ENCODE assay signal across 19 cellular contexts in the genomic region with DNA sequence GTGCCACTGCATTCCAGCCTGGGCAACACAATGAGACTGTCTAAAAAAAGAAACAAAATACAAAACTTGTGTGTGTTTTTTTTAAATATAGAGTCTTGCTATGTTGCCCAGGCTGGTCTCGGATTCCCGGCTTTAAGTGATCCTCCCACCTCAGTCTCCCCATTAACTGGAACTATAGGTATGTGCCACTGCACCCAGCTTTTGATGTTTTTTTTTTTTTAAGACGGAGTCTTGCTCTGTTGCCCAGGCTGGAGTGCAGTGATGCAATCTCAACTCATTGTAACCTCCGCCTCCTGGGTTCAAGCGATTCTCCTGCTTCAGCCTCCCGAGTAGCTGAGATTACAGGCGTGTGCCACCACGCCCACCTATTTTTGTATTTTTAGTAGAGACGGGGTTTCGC. TPM values are rescaled to one million over a fixed set of nuclear protein-coding genes. Genes with fewer than 3 reads are reported as not detected.
DNase-seq lines count a peak whose midpoint lies in the region; ATAC-seq, FAIRE-seq and TF ChIP-seq lines count a peak whose summit lies in the region.
"Had no signal": no experiment of that assay in that cellular context is flagged by ENCODE, and none has a peak within 500 bp of the region (broad histone marks: within the 10 kb centered on the region; RNA-seq: fewer than 3 reads in every experiment).

No MANE protein-coding gene starts in this region.

- H3K27ac Mint-ChIP-seq in chondrocyte (ENCODE audit: unreplicated experiment) (peak overlapping the region; percentile 74), nephron (peak overlapping the region in 2 of 3 experiments; percentile 33 to 83)
- H3K27ac Mint-ChIP-seq: CD4-positive, alpha-beta T cell had no signal

- H3K27me3 Mint-ChIP-seq in chondrocyte (ENCODE audit: low read depth) (no peaks in the 10 kb centered on the region), nephron (ENCODE audit: low read depth) (peaks cover 3% of the 10 kb centered on the region)
- H3K27me3 Mint-ChIP-seq: CD4-positive, alpha-beta T cell had no signal

- peaks cover 8% of the 10 kb centered on the region; the same call in 1 of the 2 replicates for H3F3A ChIP-seq in GM23248 (ENCODE audit: insufficient read depth)

- no peak for FAIRE-seq in pancreas (lab: Jason Lieb, UNC)
- FAIRE-seq: D721Med had no signal

- H3K36me3 Mint-ChIP-seq in chondrocyte (ENCODE audit: low read depth) (peaks cover 27% of the 10 kb centered on the region), nephron (ENCODE audit: low read depth) (peaks cover 44% of the 10 kb centered on the region)

- H4K20me1 ChIP-seq in GM23248 (ENCODE audit: insufficient read depth) = no peaks in the 10 kb centered on the region

- no peak overlapping the region for H2AFZ ChIP-seq in GM23248

- intact Hi-C loops in pancreas (cut with DNase I) = no loop called here

- H3K4me3 ChIP-seq in GM23248 (no peak overlapping the region), pancreas (no peak overlapping the region)
- H3K4me3 ChIP-seq: BLaER1 treated with 17β-estradiol and CSF1 and Interleukin-3, amounts not matched to agents 10 nM and 100 nM; MG63; SK-N-MC had no signal

- POLR2A ChIA-PET in RWPE1 (lab: Yijun Ruan, JAX; ENCODE audit: low non-redundant PET) = no interaction called here

- H3K4me3 Mint-ChIP-seq in chondrocyte (ENCODE audit: unreplicated experiment) (no peak overlapping the region), nephron (no peak overlapping the region)
- H3K4me3 Mint-ChIP-seq: CD4-positive, alpha-beta T cell; H9; HFFc6 had no signal

- H3K27ac ChIP-seq in GM23248 (peak overlapping the region; percentile 87), RWPE1 (peak overlapping the region; percentile 17; the same call in 1 of the 2 replicates), pancreas (no peak overlapping the region)
- H3K27ac ChIP-seq: BLaER1 treated with 17β-estradiol and CSF1 and Interleukin-3, amounts not matched to agents 10 nM and 100 nM; SK-N-MC had no signal

- H3K4me1 ChIP-seq in GM23248 (ENCODE audit: insufficient read depth) (peaks cover 6% of the 10 kb centered on the region), pancreas (no peaks in the 10 kb centered on the region)

- CTCF ChIA-PET in RWPE1 (lab: Yijun Ruan, JAX) = interaction anchor here (1.0 kb wide), 1 partner anchor 29 kb away, joined by 3 read pairs; no protein-coding TSS in a partner anchor

- no peak for TF ChIP-seq CTCF in RWPE1 (conservative IDR thresholded peaks at IDR 0.05; ENCODE audit: low read depth)
- no peak for TF ChIP-seq CTCF in chondrocyte (IDR thresholded peaks at IDR 0.05)
- no peak for TF ChIP-seq CTCF in nephron (IDR thresholded peaks at IDR 0.05; ENCODE audit: unreplicated experiment in 3 of 3)
- TF ChIP-seq CTCF in pancreas (IDR thresholded peaks at IDR 0.05) = no peak

- peak overlapping the region; percentile 72 for H3K9ac ChIP-seq in GM23248

- H3K27me3 ChIP-seq in GM23248 (replicated peaks; ENCODE audit: insufficient read depth) = no peaks in the 10 kb centered on the region
- no peaks in the 10 kb centered on the region for H3K27me3 ChIP-seq in pancreas
- H3K27me3 ChIP-seq: BLaER1 treated with 17β-estradiol and CSF1 and Interleukin-3, amounts not matched to agents 10 nM and 100 nM; MG63 had no signal

- no peaks in the 10 kb centered on the region for H3K79me2 ChIP-seq in GM23248 (ENCODE audit: insufficient read depth)

- peaks cover 17% of the 10 kb centered on the region; the same call in 1 of the 2 replicates for H3K36me3 ChIP-seq in GM23248 (ENCODE audit: low read depth)
- H3K36me3 ChIP-seq in pancreas = peaks cover 0 to 10% (median 0%) of the 10 kb centered on the region in 3 donors

- H3K9me3 ChIP-seq in GM23248 (ENCODE audit: low read depth) (no peaks in the 10 kb centered on the region), pancreas (no peaks in the 10 kb centered on the region)
- H3K9me3 ChIP-seq: BLaER1 treated with 17β-estradiol and CSF1 and Interleukin-3, amounts not matched to agents 10 nM and 100 nM; MG63 had no signal

- H3K4me1 Mint-ChIP-seq in chondrocyte (ENCODE audit: low read depth) (peaks cover 33% of the 10 kb centered on the region), nephron (peaks cover 6% of the 10 kb centered on the region)

- no peaks in the 10 kb centered on the region for H3K9me2 ChIP-seq in GM23248 (ENCODE audit: insufficient read depth)

- H3K9me3 Mint-ChIP-seq in chondrocyte (ENCODE audit: low read depth) = no peaks in the 10 kb centered on the region
- H3K9me3 Mint-ChIP-seq in nephron = no peaks in the 10 kb centered on the region
- H3K9me3 Mint-ChIP-seq: CD4-positive, alpha-beta T cell; H9; HFFc6 had no signal

- in situ Hi-C loops in GM23248 (cut with MboI) = no loop called here

- no peak for DNase-seq in GM23248
- DNase-seq in RWPE1 (ENCODE audit: low spot score) = no peak
- DNase-seq in chondrocyte (ENCODE audit: low spot score) = no peak
- DNase-seq in pancreas = no peak
- DNase-seq in NCI-H2107 (lab: John Stamatoyannopoulos, UW) = no peak
- DNase-seq in SHP77 treated with DMSO at 0.1 percent for 48 hours (lab: John Stamatoyannopoulos, UW) = no peak
- no peak for DNase-seq in DMS153 (lab: John Stamatoyannopoulos, UW)
- DNase-seq: CD4-positive, alpha-beta T cell; GDM1; KG1; NCI-H2029; NK-92 treated with Interleukin-12 subunit alpha and Interleukin-12 subunit beta, amount 100 ng/mL, for 24 hours had no signal

- 78 to 80% methylated on average over 10 of the region's 10 CpGs for WGBS in GM23248 (ENCODE audit: low coverage in 1 of 2, low lambda C conversion rate in 2 of 2, missing lambda C conversion rate in 2 of 2), 2 experiments
- WGBS in pancreas, 2 donors = 95 to 97% methylated on average over 10 of the region's 10 CpGs

- ATAC-seq in pancreas = no peak

- H3K4me2 ChIP-seq in GM23248 (ENCODE audit: unreplicated experiment) = peak overlapping the region; percentile 7

RNA-seq across cellular contexts. Expression of a gene that starts 37.0 kb away (rescaled TPM):
- 27.6 and 29.7 TPM in 2 replicates for total RNA-seq in GM23248 (2014; rRNA removed; shearing (Covaris generic))
- 26.7 and 28.8 TPM in 2 replicates for polyA plus RNA-seq in GM23248 (2016; fragmentation: Nextera tagmentation; extraction: Ambion mirVana)
- total RNA-seq in chondrocyte = 63.8 to 87.4 TPM (median 66.4 TPM) in 3 replicates
- total RNA-seq in pancreas = 10 to 100 TPM; 15.4 to 38.3 (median 23.9) TPM
- polyA plus RNA-seq in pancreas = 10 to 100 TPM; 60.4 to 60.6 TPM

RNA-seq across cellular contexts. Expression of a gene that starts 37.1 kb away (rescaled TPM):
- 43.1 and 45.0 TPM in 2 replicates for total RNA-seq in GM23248 (2014; rRNA removed; shearing (Covaris generic))
- polyA plus RNA-seq in GM23248 (2016; fragmentation: Nextera tagmentation; extraction: Ambion mirVana) (23.9 and 26.0 TPM in 2 replicates), pancreas (10 to 100 TPM; 16.6 to 18.3 TPM)
- total RNA-seq in chondrocyte (24.6 to 36.1 TPM (median 26.8 TPM) in 3 replicates), pancreas (1 to 10 TPM; 3.1 to 8.8 (median 7.0) TPM)

RNA-seq across cellular contexts. Expression of a gene that starts 55.3 kb away (rescaled TPM):
- 107 and 134 TPM in 2 replicates for total RNA-seq in GM23248 (2014; rRNA removed; shearing (Covaris generic))
- 64.6 and 65.1 TPM in 2 replicates for polyA plus RNA-seq in GM23248 (2016; fragmentation: Nextera tagmentation; extraction: Ambion mirVana)
- 34.5 to 54.7 TPM (median 50.6 TPM) in 3 replicates for total RNA-seq in chondrocyte
- 10 to 100 TPM in 1 of 6 donors, 1 to 10 TPM in 5; 3.7 to 15.2 (median 5.3) TPM for total RNA-seq in pancreas
- 10 to 100 TPM; 19.4 to 24.8 TPM for polyA plus RNA-seq in pancreas

Comparison
In these comparisons a context has a peak if more than half of its experiments do, and no peak if none do; other contexts are left out.
1. H3K27ac ChIP-seq: peak in GM23248 (single experiment) and RWPE1 (single experiment); none in pancreas (0 of 4).